In genomic region chr10:112374724-112375541, GRCh38 we compare ENCODE assay signal across 8 cellular contexts. TPM values are rescaled to one million over a fixed set of nuclear protein-coding genes. Genes with fewer than 3 reads are reported as not detected.
DNase-seq lines count a peak whose midpoint lies in the region; ATAC-seq and TF ChIP-seq lines count a peak whose summit lies in the region.

No MANE protein-coding gene starts in this region.

- ATAC-seq in GM19043 (IDR thresholded peaks at IDR 0.05; ENCODE audit: low read depth, unreplicated experiment) (peak; percentile 39), HG03342 (IDR thresholded peaks at IDR 0.05; ENCODE audit: unreplicated experiment) (peak; percentile 27)

- H2AFZ ChIP-seq in hepatocyte, result no peak overlapping the region

- peaks cover 0 to 27% (median 17%) of the 10 kb centered on the region in 11 experiments; a peak in 15 of 22 replicates for H3K9me3 ChIP-seq in BLaER1 treated with 17β-estradiol and CSF1 and Interleukin-3, amounts not matched to agents 10 nM and 100 nM (replicated peaks in 1 of 11)
- H3K9me3 ChIP-seq in hepatocyte (ENCODE audit: low read depth) (no peaks in the 10 kb centered on the region), thymus (ENCODE audit: control insufficient read depth) (no peaks in the 10 kb centered on the region)

- peak overlapping the region; percentile 83 to 99 (median 93) for H3K4me2 ChIP-seq in BLaER1 treated with 17β-estradiol and CSF1 and Interleukin-3, amounts not matched to agents 10 nM and 100 nM
- peak overlapping the region; percentile 67 for H3K4me2 ChIP-seq in hepatocyte

- no peak for TF ChIP-seq CTCF in hepatocyte (IDR thresholded peaks at IDR 0.05; ENCODE audit: poor library complexity)

- H3K36me3 ChIP-seq in BLaER1 treated with 17β-estradiol and CSF1 and Interleukin-3, amounts not matched to agents 10 nM and 100 nM, result peaks cover 0 to 15% (median 5%) of the 10 kb centered on the region in 11 experiments; a peak in 10 of 22 replicates
- H3K36me3 ChIP-seq in hepatocyte (replicated peaks; ENCODE audit: insufficient read depth, low read depth) (no peaks in the 10 kb centered on the region), thymus (ENCODE audit: control insufficient read depth, insufficient read depth) (no peaks in the 10 kb centered on the region)

- in situ Hi-C loops in G401 (cut with HindIII; ENCODE audit: low sequenced_read_pairs), result no loop called here

- H3K4me3 ChIP-seq in BLaER1 treated with 17β-estradiol and CSF1 and Interleukin-3, amounts not matched to agents 10 nM and 100 nM, result peak overlapping the region; percentile 53 to 88 (median 72); a peak in 19 of 20 replicates
- no peak overlapping the region for H3K4me3 ChIP-seq in hepatocyte
- peak overlapping the region; percentile 51 for H3K4me3 ChIP-seq in thymus (ENCODE audit: low read length)

- H3K9me2 ChIP-seq in hepatocyte (replicated peaks; ENCODE audit: insufficient read depth), result no peaks in the 10 kb centered on the region

- H3K27ac ChIP-seq in BLaER1 treated with 17β-estradiol and CSF1 and Interleukin-3, amounts not matched to agents 10 nM and 100 nM, result peak overlapping the region; percentile 88 to 96 (median 93)
- peak overlapping the region; percentile 89 for H3K27ac ChIP-seq in hepatocyte
- peak overlapping the region; percentile 58 for H3K27ac ChIP-seq in thymus (ENCODE audit: low read depth)

- peak overlapping the region; percentile 83 to 94 (median 91) for H3K9ac ChIP-seq in BLaER1 treated with 17β-estradiol and CSF1 and Interleukin-3, amounts not matched to agents 10 nM and 100 nM

- H3K79me2 ChIP-seq in hepatocyte, result peaks cover 3% of the 10 kb centered on the region

- peaks cover 28 to 52% (median 35%) of the 10 kb centered on the region in 10 experiments for H3K4me1 ChIP-seq in BLaER1 treated with 17β-estradiol and CSF1 and Interleukin-3, amounts not matched to agents 10 nM and 100 nM
- H3K4me1 ChIP-seq in hepatocyte (ENCODE audit: insufficient read depth) (peaks cover 19% of the 10 kb centered on the region), thymus (ENCODE audit: control insufficient read depth, insufficient read depth, low read length) (peaks cover 9% of the 10 kb centered on the region)

- H3K27me3 ChIP-seq in BLaER1 treated with 17β-estradiol and CSF1 and Interleukin-3, amounts not matched to agents 10 nM and 100 nM, result no peaks in the 10 kb centered on the region
- H3K27me3 ChIP-seq in hepatocyte (no peaks in the 10 kb centered on the region), thymus (ENCODE audit: control insufficient read depth, insufficient read depth) (no peaks in the 10 kb centered on the region)

- 66% methylated on average over 8 of the region's 8 CpGs for WGBS in hepatocyte (ENCODE audit: low lambda C conversion rate, missing lambda C conversion rate)
- 38% methylated on average over 8 of the region's 8 CpGs for WGBS in thymus

- H4K20me1 ChIP-seq in BLaER1 treated with 17β-estradiol and CSF1 and Interleukin-3, amounts not matched to agents 10 nM and 100 nM, result peaks cover 0 to 4% (median 0%) of the 10 kb centered on the region in 11 experiments; a peak in 2 of 22 replicates
- no peaks in the 10 kb centered on the region for H4K20me1 ChIP-seq in hepatocyte (ENCODE audit: insufficient read depth, poor library complexity, severe bottlenecking)

- DNase-seq in activated CD4-positive, alpha-beta T cell treated with anti-CD3 and anti-CD28 coated beads, Interleukin-2, amount 50 U/mL, for 48 hours, result peak; percentile 27 to 35
- DNase-seq in hepatocyte (ENCODE audit: low spot score) (no peak), NCI-H526 (lab: John Stamatoyannopoulos, UW) (no peak), G401 (ENCODE audit: low spot score) (no peak)

RNA-seq across cellular contexts. Expression of gene ACSL5, which starts 1.0 kb away (rescaled TPM):
- 40.2 and 43.1 TPM in 2 replicates for total RNA-seq in hepatocyte
- polyA plus RNA-seq in hepatocyte (22.2 and 22.7 TPM in 2 replicates), thymus (15.9 TPM)
- total RNA-seq in G401 (2014; rRNA removed; shearing (Covaris generic)), result 0.81 TPM in 1 of 2 replicates, not detected in the other

Comparison
In these comparisons a context has a peak if more than half of its experiments do, and no peak if none do; other contexts are left out.
1. DNase-seq: peak in activated CD4-positive, alpha-beta T cell treated with anti-CD3 and anti-CD28 coated beads, Interleukin-2, amount 50 U/mL, for 48 hours (2 of 2); none in hepatocyte (single experiment), NCI-H526 (0 of 2) and G401 (single experiment).
2. RNA of gene ACSL5, which starts 1.0 kb away (total RNA-seq): 40.2 to 43.1 TPM in hepatocyte; 0.81 TPM in G401; every median in the first group is over 10 times any median in the second.
3. Peak in every context shown above with its lines, with median percentiles within 50 percentile points of each other: H3K27ac ChIP-seq.